ENCODE assay signal across 20 cellular contexts in genomic region chr7:98472391-98473002, GRCh38.
"Had no signal": no experiment of that assay in that cellular context is flagged by ENCODE, and none has a peak within 500 bp of the region (broad histone marks: within the 10 kb centered on the region; RNA-seq: fewer than 3 reads in every experiment).

No MANE protein-coding gene starts in this region.

- ATAC-seq: activated CD4-positive, CD25-positive, alpha-beta regulatory T cell treated with anti-CD3 and anti-CD28 coated beads, Interleukin-2, amount 50 U/mL, for 24 hours; activated CD8-positive, alpha-beta T cell treated with anti-CD3 and anti-CD28 coated beads, Interleukin-2, amount 10 ng/mL, durations not matched to agents 7 days and 5 days; activated naive CD8-positive, alpha-beta T cell treated with anti-CD3 and anti-CD28 coated beads, Interleukin-2, amount 50 U/mL, for 24 hours; foreskin keratinocyte; left colon; right cardiac atrium; stimulated activated naive CD8-positive, alpha-beta T cell treated with anti-CD3 and anti-CD28 coated beads, Interleukin-15, Interleukin-2, amounts not matched to agents 100 U/mL and 50 U/mL, for 24 hours had no signal

- H3K4me1 ChIP-seq: foreskin keratinocyte had no signal

- H3K36me3 ChIP-seq: tibial artery had no signal

- H3K4me3 ChIP-seq: dorsolateral prefrontal cortex, lung, skin epidermis, tibial artery had no signal

- DNase-seq: activated CD4-positive, alpha-beta T cell treated with anti-CD3 and anti-CD28 coated beads, Interleukin-2, amount 10 ng/mL, durations not matched to agents 7 days and 5 days; activated CD8-positive, alpha-beta T cell treated with anti-CD3 and anti-CD28 coated beads, Interleukin-2, amount 10 ng/mL, durations not matched to agents 7 days and 5 days; activated naive CD4-positive, alpha-beta T cell treated with anti-CD3 and anti-CD28 coated beads for 36 hours; activated naive CD8-positive, alpha-beta T cell treated with anti-CD3 and anti-CD28 coated beads, Interleukin-2, amount 50 U/mL, for 24 hours; activated T-cell treated with anti-CD3 and anti-CD28 coated beads, Interleukin-2, amount 50 U/mL, for 24 hours; anterior cingulate cortex; caudate nucleus; dorsolateral prefrontal cortex; foreskin keratinocyte; hypothalamus; islet precursor cell; left colon; right cardiac atrium; stimulated activated naive CD8-positive, alpha-beta T cell treated with anti-CD3 and anti-CD28 coated beads, Interleukin-15, Interleukin-2, amounts not matched to agents 100 U/mL and 50 U/mL, for 24 hours; substantia nigra; T-helper 9 cell; tibial artery had no signal

- H3K27ac ChIP-seq: dorsolateral prefrontal cortex, foreskin keratinocyte, skin epidermis, tibial artery had no signal
